Comparison of ENCODE assay signal across 11 cellular contexts in genomic region chr13:47146991-47147783, GRCh38.
DNase-seq lines count a peak whose midpoint lies in the region; ATAC-seq and TF ChIP-seq lines count a peak whose summit lies in the region.
"Had no signal": no experiment of that assay in that cellular context is flagged by ENCODE, and none has a peak within 500 bp of the region (broad histone marks: within the 10 kb centered on the region; RNA-seq: fewer than 3 reads in every experiment).

No MANE protein-coding gene starts in this region.

- H4K8ac ChIP-seq in trophoblast cell (ENCODE audit: low read depth, low read length), result no peak overlapping the region

- H3K27me3 Mint-ChIP-seq in nephron progenitor cell (ENCODE audit: low read depth, poor library complexity) (peaks cover 5% of the 10 kb centered on the region), osteocyte (ENCODE audit: unreplicated experiment) (peaks cover 34% of the 10 kb centered on the region)

- ATAC-seq in GM18909 (IDR thresholded peaks at IDR 0.05; ENCODE audit: poor library complexity, unreplicated experiment) (peak; percentile 95), GM21717 (IDR thresholded peaks at IDR 0.05; ENCODE audit: unreplicated experiment) (peak; percentile 95), HG03135 (IDR thresholded peaks at IDR 0.05; ENCODE audit: unreplicated experiment) (peak; percentile 95)

- no peak overlapping the region for H4K12ac ChIP-seq in trophoblast cell (ENCODE audit: low read depth, low read length)

- peaks cover 46% of the 10 kb centered on the region for H3K4me1 Mint-ChIP-seq in nephron progenitor cell
- H3K4me1 Mint-ChIP-seq in osteocyte (ENCODE audit: unreplicated experiment), result no peaks in the 10 kb centered on the region

- H3K9me3 ChIP-seq in trophoblast cell (ENCODE audit: insufficient read depth, low read depth, low read length), result no peaks in the 10 kb centered on the region

- peaks cover 0 to 2% of the 10 kb centered on the region in 2 experiments for H3K4me1 ChIP-seq in trophoblast cell (ENCODE audit: control insufficient read depth in 1 of 2, insufficient read depth in 2 of 2, low read length in 2 of 2)

- H3K27ac ChIP-seq in trophoblast cell (ENCODE audit: low read depth, low read length), result no peak overlapping the region
- H3K27ac ChIP-seq: GM23248, SK-N-MC had no signal

- no peak overlapping the region for H2AFZ ChIP-seq in trophoblast cell (ENCODE audit: insufficient read depth, low read length, poor library complexity)
- H2AFZ ChIP-seq: GM23248 had no signal

- no peak overlapping the region for H2AK5ac ChIP-seq in trophoblast cell (ENCODE audit: low read length)

- H3K4ac ChIP-seq in trophoblast cell (ENCODE audit: low read depth, low read length), result no peak overlapping the region

- no peak overlapping the region for H3K4me2 ChIP-seq in trophoblast cell (ENCODE audit: low read length)

- H3K18ac ChIP-seq in trophoblast cell (ENCODE audit: low read length), result no peak overlapping the region

- H3K4me3 Mint-ChIP-seq in nephron progenitor cell (no peak overlapping the region), osteocyte (ENCODE audit: unreplicated experiment) (no peak overlapping the region)
- H3K4me3 Mint-ChIP-seq: activated naive CD8-positive, alpha-beta T cell had no signal

- H2BK120ac ChIP-seq in trophoblast cell (ENCODE audit: insufficient read depth, low read length, poor library complexity), result no peak overlapping the region

- H2BK12ac ChIP-seq in trophoblast cell (ENCODE audit: low read length), result no peak overlapping the region

- WGBS in trophoblast cell (ENCODE audit: extremely low coverage, insufficient coverage, insufficient read length), result no CpG with 5 or more reads among the region's 2 CpGs

- H3K4me3 ChIP-seq in trophoblast cell (ENCODE audit: low read depth, low read length), result no peak overlapping the region
- H3K4me3 ChIP-seq: GM23248, SK-N-MC had no signal

- H2BK5ac ChIP-seq in trophoblast cell (ENCODE audit: low read depth, low read length, poor library complexity), result no peak overlapping the region

- no peaks in the 10 kb centered on the region for H3K79me2 ChIP-seq in trophoblast cell (ENCODE audit: control insufficient read depth, insufficient read depth, low read length, poor library complexity)

- H3K23ac ChIP-seq in trophoblast cell (ENCODE audit: low read length), result no peak overlapping the region

- no peaks in the 10 kb centered on the region for H3K27me3 ChIP-seq in trophoblast cell (ENCODE audit: insufficient read depth, low read length)

- H3K9me3 Mint-ChIP-seq in nephron progenitor cell, result peaks cover 14% of the 10 kb centered on the region
- no peaks in the 10 kb centered on the region for H3K9me3 Mint-ChIP-seq in osteocyte (ENCODE audit: unreplicated experiment)

- H3K14ac ChIP-seq in trophoblast cell (ENCODE audit: low read length), result no peak overlapping the region

- H3K27ac Mint-ChIP-seq in nephron progenitor cell (peak overlapping the region; percentile 51), osteocyte (ENCODE audit: unreplicated experiment) (no peak overlapping the region)
- H3K27ac Mint-ChIP-seq: activated naive CD8-positive, alpha-beta T cell had no signal

- H4K91ac ChIP-seq in trophoblast cell (ENCODE audit: low read depth, low read length), result no peak overlapping the region

- H3K9ac ChIP-seq in trophoblast cell (ENCODE audit: low read length), result no peak overlapping the region
- H3K9ac ChIP-seq: GM23248 had no signal

- H3K36me3 Mint-ChIP-seq in nephron progenitor cell (ENCODE audit: low read depth), result peaks cover 1% of the 10 kb centered on the region
- no peaks in the 10 kb centered on the region for H3K36me3 Mint-ChIP-seq in osteocyte (ENCODE audit: unreplicated experiment)
- H3K36me3 Mint-ChIP-seq: activated naive CD8-positive, alpha-beta T cell had no signal

- DNase-seq in nephron progenitor cell (no peak), osteocyte (ENCODE audit: extremely low spot score, unreplicated experiment) (no peak), trophoblast cell (no peak), NCI-H1436 treated with DMSO at 0.1 percent for 48 hours (lab: John Stamatoyannopoulos, UW) (no peak), EL (no peak)

- no peak for TF ChIP-seq CTCF in nephron progenitor cell (IDR thresholded peaks at IDR 0.05)
- TF ChIP-seq CTCF in osteocyte (IDR thresholded peaks at IDR 0.05), result no peak

- H3K36me3 ChIP-seq in trophoblast cell (ENCODE audit: control insufficient read depth in 1 of 2, insufficient read depth in 2 of 2, low read length in 2 of 2), result no peaks in the 10 kb centered on the region

- H3K79me1 ChIP-seq in trophoblast cell (ENCODE audit: low read length), result no peaks in the 10 kb centered on the region
